9 cellular contexts compared by ENCODE assay signal in genomic region chr15:98801234-98801561, GRCh38.
A peak's percentile ranks its signal among the peaks of the same experiment; 100 is the strongest.
DNase-seq lines count a peak whose midpoint lies in the region; ATAC-seq and TF ChIP-seq lines count a peak whose summit lies in the region.
"Had no signal": no experiment of that assay in that cellular context is flagged by ENCODE, and none has a peak within 500 bp of the region (broad histone marks: within the 10 kb centered on the region; RNA-seq: fewer than 3 reads in every experiment).

No MANE protein-coding gene starts in this region.

- peak overlapping the region; percentile 74 for H3K4me2 ChIP-seq in mammary epithelial cell (ENCODE audit: insufficient read depth, low read depth, low read length)

- peak overlapping the region; percentile 98 for H3K27ac Mint-ChIP-seq in nephron progenitor cell

- H3K9me3 Mint-ChIP-seq in nephron progenitor cell = no peaks in the 10 kb centered on the region

- CTCF ChIA-PET in mammary epithelial cell (lab: Charles Lee; ENCODE audit: low non-redundant PET) = no interaction called here

- 96% methylated on average over 6 of the region's 6 CpGs for WGBS in mammary epithelial cell (ENCODE audit: low coverage, missing lambda C conversion rate)

- H2AFZ ChIP-seq in mammary epithelial cell (ENCODE audit: low read depth, low read length) = no peak overlapping the region

- no peaks in the 10 kb centered on the region for H3K9me3 ChIP-seq in mammary epithelial cell (replicated peaks; ENCODE audit: insufficient read depth, low read length)
- H3K9me3 ChIP-seq in mucosa of descending colon = no peaks in the 10 kb centered on the region

- DNase-seq in NCI-H146 treated with DMSO at 0.1 percent for 48 hours (lab: John Stamatoyannopoulos, UW; ENCODE audit: unreplicated experiment) (peak; percentile 4), mammary epithelial cell (no peak), nephron progenitor cell (no peak), HuH-7.5 (ENCODE audit: low spot score) (no peak), mucosa of descending colon (no peak)
- DNase-seq: PC-3 had no signal

- H4K20me1 ChIP-seq in mammary epithelial cell (ENCODE audit: insufficient read depth, low read length) = no peaks in the 10 kb centered on the region

- intact Hi-C loops in mammary epithelial cell (cut with micrococcal nuclease) (no loop called here), mucosa of descending colon (cut with DNase I, micrococcal nuclease) (no loop called here)

- H3K27me3 ChIP-seq in mammary epithelial cell (ENCODE audit: insufficient read depth, low read length) = no peaks in the 10 kb centered on the region

- H3K4me3 ChIP-seq in mammary epithelial cell (replicated peaks in 1 of 3; ENCODE audit: insufficient read depth in 1 of 3, low read depth in 2 of 3, low read length in 3 of 3) (no peak overlapping the region), mucosa of descending colon (no peak overlapping the region)

- no peak for ATAC-seq in HG02759 (IDR thresholded peaks at IDR 0.05; ENCODE audit: unreplicated experiment)
- ATAC-seq in mucosa of descending colon = no peak
- no peak for ATAC-seq in HG02642 (IDR thresholded peaks at IDR 0.05; ENCODE audit: poor library complexity, unreplicated experiment)

- TF ChIP-seq CTCF in C4-2B (conservative IDR thresholded peaks at IDR 0.05) (no peak), mammary epithelial cell (conservative IDR thresholded peaks at IDR 0.05 in 1 of 2, IDR thresholded peaks at IDR 0.05 in 1 of 2; ENCODE audit: extremely low read depth in 1 of 2, insufficient read depth in 1 of 2, low read depth in 1 of 2, low read length in 2 of 2) (no peak), nephron progenitor cell (IDR thresholded peaks at IDR 0.05) (no peak), mucosa of descending colon (IDR thresholded peaks at IDR 0.05) (no peak)

- H3K4me3 Mint-ChIP-seq in nephron progenitor cell = peak overlapping the region; percentile 77

- H3K79me2 ChIP-seq in mammary epithelial cell (ENCODE audit: insufficient read depth, low read length) = peaks cover 90% of the 10 kb centered on the region

- no peaks in the 10 kb centered on the region for H3K27me3 Mint-ChIP-seq in nephron progenitor cell (ENCODE audit: low read depth, poor library complexity)

- H3K27ac ChIP-seq in C4-2B (peak overlapping the region; percentile 69), mammary epithelial cell (ENCODE audit: insufficient read depth, low read depth, low read length) (no peak overlapping the region)

- H3K36me3 ChIP-seq in mammary epithelial cell (ENCODE audit: insufficient read depth, low read length) = no peaks in the 10 kb centered on the region
- H3K36me3 ChIP-seq in mucosa of descending colon (ENCODE audit: low read depth) = no peaks in the 10 kb centered on the region

- peaks cover 89% of the 10 kb centered on the region for H3K4me1 Mint-ChIP-seq in nephron progenitor cell

- H3K9ac ChIP-seq in mammary epithelial cell (ENCODE audit: insufficient read depth, low read length) = no peak overlapping the region

- no TSS peak for BruUV-seq in mammary epithelial cell (replicated peaks; lab: Mats Ljungman, UMichigan)

- dilution Hi-C loops in mammary epithelial cell (cut with HindIII; ENCODE audit: low sequenced_read_pairs) = no loop called here

- H3K36me3 Mint-ChIP-seq in nephron progenitor cell (ENCODE audit: low read depth) = peaks cover 6% of the 10 kb centered on the region

- H3K4me1 ChIP-seq in mammary epithelial cell (ENCODE audit: insufficient read depth, low read length) = peaks cover 42% of the 10 kb centered on the region
- H3K4me1 ChIP-seq in mucosa of descending colon (ENCODE audit: low read depth) = peaks cover 29% of the 10 kb centered on the region

- in situ Hi-C loops in mammary epithelial cell (cut with MboI; ENCODE audit: low sequenced_read_pairs in 2 of 2) = no loop called here
